Comparison of ENCODE assay signal across 8 cellular contexts in the genomic region with DNA sequence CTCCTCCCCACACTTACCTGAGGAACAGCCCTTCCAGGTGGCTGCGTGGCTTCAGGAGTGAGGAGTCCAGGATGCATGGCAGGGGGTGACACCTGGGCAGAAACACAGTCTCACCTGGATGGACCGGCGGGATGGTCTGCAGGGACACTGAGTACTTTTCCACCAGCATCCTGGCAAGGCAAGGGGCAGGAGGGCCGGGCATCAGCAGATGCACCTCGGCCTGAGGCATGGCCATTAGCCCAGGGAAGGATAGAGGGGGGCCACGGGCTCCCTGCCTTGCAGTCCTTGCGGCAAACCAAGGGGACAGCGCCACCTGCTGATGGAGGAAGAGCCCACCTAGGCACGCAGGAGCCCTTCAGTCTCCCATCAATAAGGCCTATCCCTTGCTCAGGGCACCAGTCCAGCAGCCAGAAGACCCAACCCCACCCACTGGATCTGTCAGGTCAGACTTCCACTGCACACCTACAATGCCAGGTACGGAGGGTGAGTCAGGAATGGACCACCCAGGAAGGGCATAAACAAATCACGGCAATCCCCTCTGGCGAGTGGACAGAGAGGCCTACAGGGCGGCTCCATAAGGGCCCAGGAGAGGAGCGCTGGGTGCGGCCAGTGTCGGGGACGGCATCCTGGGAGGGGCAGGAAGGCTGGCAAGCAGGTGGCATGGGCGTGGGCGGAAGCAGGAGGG. TPM values are rescaled to one million over a fixed set of nuclear protein-coding genes. Genes with fewer than 3 reads are reported as not detected.
DNase-seq lines count a peak whose midpoint lies in the region; ATAC-seq and TF ChIP-seq lines count a peak whose summit lies in the region.

No MANE protein-coding gene starts in this region.

- H3K36me3 ChIP-seq in PC-9 (ENCODE audit: low read depth) (no peaks in the 10 kb centered on the region), esophagus squamous epithelium (no peaks in the 10 kb centered on the region)

- no peaks in the 10 kb centered on the region for H3F3A ChIP-seq in PC-9 (ENCODE audit: insufficient read depth, low read depth)

- H3K27me3 ChIP-seq in PC-9 (ENCODE audit: insufficient read depth, low read depth) (no peaks in the 10 kb centered on the region), esophagus squamous epithelium (no peaks in the 10 kb centered on the region)

- H3K4me3 ChIP-seq in PC-9 (no peak overlapping the region), esophagus squamous epithelium (no peak overlapping the region)

- TF ChIP-seq CTCF in PC-9 (conservative IDR thresholded peaks at IDR 0.05) = peak; percentile 99
- TF ChIP-seq CTCF in esophagus squamous epithelium (IDR thresholded peaks at IDR 0.05) = peak; percentile 84 to 95 (median 88)

- no peaks in the 10 kb centered on the region for H3K4me1 ChIP-seq in PC-9 (replicated peaks; ENCODE audit: insufficient read depth)
- peaks cover 0 to 29% (median 4%) of the 10 kb centered on the region in 3 donors for H3K4me1 ChIP-seq in esophagus squamous epithelium

- peaks cover 52% of the 10 kb centered on the region for H3K4me1 Mint-ChIP-seq in activated T-cell treated with anti-CD3 and anti-CD28 coated beads, Interleukin-2, amount 50 U/mL, for 24 hours (ENCODE audit: low read depth)
- peaks cover 14 to 25% of the 10 kb centered on the region in 2 donors for H3K4me1 Mint-ChIP-seq in natural killer cell treated with Interleukin-12 subunit alpha and Interleukin-12 subunit beta and Interleukin-15 and Interleukin-18, amount 100 ng/mL, for 72 hours (ENCODE audit: low read depth in 2 of 2)

- intact Hi-C loops in PC-9 (cut with micrococcal nuclease; ENCODE audit: unreplicated experiment) (loop anchor here (1.0 kb wide), 3 partner anchors 102 to 152 kb away; partner anchors contain the start of genes ANKRD39 and CNNM3), esophagus squamous epithelium (cut with DNase I) (no loop called here)

- no peaks in the 10 kb centered on the region for H3K27me3 Mint-ChIP-seq in activated T-cell treated with anti-CD3 and anti-CD28 coated beads, Interleukin-2, amount 50 U/mL, for 24 hours
- H3K27me3 Mint-ChIP-seq in natural killer cell treated with Interleukin-12 subunit alpha and Interleukin-12 subunit beta and Interleukin-15 and Interleukin-18, amount 100 ng/mL, for 72 hours = no peaks in the 10 kb centered on the region

- 19 to 28% methylated on average over 9 to 10 of the region's 19 CpGs for WGBS in esophagus squamous epithelium, 2 donors

- BruUV-seq in PC-9 (replicated peaks; lab: Mats Ljungman, UMichigan) = no TSS peak

- no peaks in the 10 kb centered on the region for H3K9me3 Mint-ChIP-seq in activated T-cell treated with anti-CD3 and anti-CD28 coated beads, Interleukin-2, amount 50 U/mL, for 24 hours
- H3K9me3 Mint-ChIP-seq in natural killer cell treated with Interleukin-12 subunit alpha and Interleukin-12 subunit beta and Interleukin-15 and Interleukin-18, amount 100 ng/mL, for 72 hours = no peaks in the 10 kb centered on the region

- CTCF ChIA-PET in PC-9 (lab: Charles Lee) = interaction anchor here (0.6 kb wide), 1 partner anchor 55 kb away, joined by 4 read pairs; no protein-coding TSS in a partner anchor

- TF ChIP-seq POLR2A in esophagus squamous epithelium (IDR thresholded peaks at IDR 0.05) = no peak

- H3K9me3 ChIP-seq in PC-9 (ENCODE audit: insufficient read depth, low read depth) = no peaks in the 10 kb centered on the region
- H3K9me3 ChIP-seq in esophagus squamous epithelium = no peaks in the 10 kb centered on the region

- H3K27ac ChIP-seq in PC-9 = no peak overlapping the region
- H3K27ac ChIP-seq in esophagus squamous epithelium = no peak overlapping the region

- H3K36me3 Mint-ChIP-seq in activated T-cell treated with anti-CD3 and anti-CD28 coated beads, Interleukin-2, amount 50 U/mL, for 24 hours (ENCODE audit: low read depth) = no peaks in the 10 kb centered on the region
- no peaks in the 10 kb centered on the region for H3K36me3 Mint-ChIP-seq in natural killer cell treated with Interleukin-12 subunit alpha and Interleukin-12 subunit beta and Interleukin-15 and Interleukin-18, amount 100 ng/mL, for 72 hours

- H3K4me3 Mint-ChIP-seq in activated T-cell treated with anti-CD3 and anti-CD28 coated beads, Interleukin-2, amount 50 U/mL, for 24 hours = no peak overlapping the region
- H3K4me3 Mint-ChIP-seq in natural killer cell treated with Interleukin-12 subunit alpha and Interleukin-12 subunit beta and Interleukin-15 and Interleukin-18, amount 100 ng/mL, for 72 hours = no peak overlapping the region

- H2AFZ ChIP-seq in PC-9 = no peak overlapping the region

- H3K4me2 ChIP-seq in PC-9 = no peak overlapping the region

- H3K27ac Mint-ChIP-seq in activated T-cell treated with anti-CD3 and anti-CD28 coated beads, Interleukin-2, amount 50 U/mL, for 24 hours = no peak overlapping the region
- H3K27ac Mint-ChIP-seq in natural killer cell treated with Interleukin-12 subunit alpha and Interleukin-12 subunit beta and Interleukin-15 and Interleukin-18, amount 100 ng/mL, for 72 hours = peak overlapping the region in 1 of 2 donors; percentile 46

- POLR2A ChIA-PET in PC-9 (lab: Charles Lee; ENCODE audit: unreplicated experiment) = no interaction called here

- DNase-seq in Ammon's horn (ENCODE audit: low spot score) (peak; percentile 95), LHCN-M2 (ENCODE audit: low read depth) (peak; percentile 74), PC-9 (peak; percentile 78 to 91), esophagus squamous epithelium (lab: John Stamatoyannopoulos, UW) (no peak)
- peak; percentile 87 for DNase-seq in activated T-cell treated with anti-CD3 and anti-CD28 coated beads, Interleukin-2, amount 50 U/mL, for 24 hours
- DNase-seq in natural killer cell treated with Interleukin-12 subunit alpha and Interleukin-12 subunit beta and Interleukin-15 and Interleukin-18, amount 100 ng/mL, for 72 hours (ENCODE audit: low spot score) = peak; percentile 83
- peak; percentile 63 to 79 (median 74) for DNase-seq in stimulated activated naive CD4-positive, alpha-beta T cell (lab: John Stamatoyannopoulos, UW)

- ATAC-seq in GM19372 (IDR thresholded peaks at IDR 0.05; ENCODE audit: low read depth, unreplicated experiment) = peak; percentile 80
- peak; percentile 85 to 87 for ATAC-seq in natural killer cell treated with Interleukin-12 subunit alpha and Interleukin-12 subunit beta and Interleukin-15 and Interleukin-18, amount 100 ng/mL, for 72 hours

- H4K20me1 ChIP-seq in PC-9 (ENCODE audit: insufficient read depth) = no peaks in the 10 kb centered on the region

- no peaks in the 10 kb centered on the region for H3K9me2 ChIP-seq in PC-9 (ENCODE audit: insufficient read depth)

- no peaks in the 10 kb centered on the region for H3K79me2 ChIP-seq in PC-9 (ENCODE audit: low read depth)

RNA-seq across cellular contexts. Expression of gene FAM178B, which starts 26.0 kb away (rescaled TPM):
- 1.7 and 5.3 TPM in 2 replicates for total RNA-seq in LHCN-M2 (2014; rRNA removed)
- 1.8 TPM for polyA plus RNA-seq in LHCN-M2 (2012)
- 1.8 and 3.5 TPM in 2 replicates for total RNA-seq in PC-9 (2021)
- under 1 TPM in 1 of 4 donors, not detected in 3; 0.72 TPM for total RNA-seq in esophagus squamous epithelium
- not detected for total RNA-seq in natural killer cell treated with Interleukin-12 subunit alpha and Interleukin-12 subunit beta and Interleukin-15 and Interleukin-18, amount 100 ng/mL, for 72 hours
